In genomic region chr1:41678141-41678878, GRCh38 we compare ENCODE assay signal across 9 cellular contexts.
A peak's percentile ranks its signal among the peaks of the same experiment; 100 is the strongest.
DNase-seq lines count a peak whose midpoint lies in the region; ATAC-seq, FAIRE-seq and TF ChIP-seq lines count a peak whose summit lies in the region.
"Had no signal": no experiment of that assay in that cellular context is flagged by ENCODE, and none has a peak within 500 bp of the region (broad histone marks: within the 10 kb centered on the region; RNA-seq: fewer than 3 reads in every experiment).

No MANE protein-coding gene starts in this region.

- no peak for TF ChIP-seq CTCF in Loucy (conservative IDR thresholded peaks at IDR 0.05; ENCODE audit: low read length)
- no peak for TF ChIP-seq CTCF in bronchial epithelial cell (IDR thresholded peaks at IDR 0.05; ENCODE audit: insufficient read depth, low read length, severe bottlenecking)

- H3K4me3 ChIP-seq in Loucy (ENCODE audit: low read length, poor library complexity, severe bottlenecking) (no peak overlapping the region), bronchial epithelial cell (ENCODE audit: low read depth, low read length) (no peak overlapping the region)

- H3K9me2 ChIP-seq in Loucy (replicated peaks; ENCODE audit: low read depth, low read length), result no peaks in the 10 kb centered on the region

- H3F3A ChIP-seq in Loucy (ENCODE audit: low read depth), result no peaks in the 10 kb centered on the region

- FAIRE-seq in GM12891 (lab: Jason Lieb, UNC), result peak; percentile 97
- no peak for FAIRE-seq in bronchial epithelial cell (lab: Jason Lieb, UNC)
- FAIRE-seq: H1 had no signal

- H2AFZ ChIP-seq in Loucy (ENCODE audit: low read length), result no peak overlapping the region

- TF ChIP-seq POLR2A in GM12891 (IDR thresholded peaks at IDR 0.05; ENCODE audit: low read depth, low read length), result no peak

- H3K36me3 ChIP-seq in Loucy (ENCODE audit: insufficient read depth, low read length) (no peaks in the 10 kb centered on the region), bronchial epithelial cell (ENCODE audit: control insufficient read depth, insufficient read depth, low read length) (no peaks in the 10 kb centered on the region)

- peak overlapping the region; percentile 31 for H3K9ac ChIP-seq in Loucy (ENCODE audit: low read depth, low read length, poor library complexity, severe bottlenecking)

- H3K79me2 ChIP-seq in Loucy (ENCODE audit: insufficient read depth, low read length), result no peaks in the 10 kb centered on the region

- peak overlapping the region; percentile 27 for H3K4me2 ChIP-seq in Loucy (ENCODE audit: low read depth, low read length, poor library complexity, severe bottlenecking)

- H4K20me1 ChIP-seq in Loucy (ENCODE audit: insufficient read depth, low read length, poor library complexity, severe bottlenecking), result no peaks in the 10 kb centered on the region

- peaks cover 54% of the 10 kb centered on the region for H3K4me1 ChIP-seq in Loucy (ENCODE audit: insufficient read depth, low read length, poor library complexity, severe bottlenecking)

- ATAC-seq in HG03571 (IDR thresholded peaks at IDR 0.05; ENCODE audit: unreplicated experiment) (no peak), HG02642 (IDR thresholded peaks at IDR 0.05; ENCODE audit: poor library complexity, unreplicated experiment) (no peak)

- no peaks in the 10 kb centered on the region for H3K9me3 ChIP-seq in Loucy (ENCODE audit: insufficient read depth, low read depth, low read length)

- DNase-seq in GM12891 (ENCODE audit: insufficient read length, low spot score) (no peak), bronchial epithelial cell (ENCODE audit: low read depth) (peak; percentile 75), renal cortical epithelial cell (ENCODE audit: low read depth) (peak; percentile 70), NCI-H187 treated with DMSO at 0.1 percent for 48 hours (lab: John Stamatoyannopoulos, UW) (no peak), NCI-H2029 (lab: John Stamatoyannopoulos, UW) (no peak)

- H3K27me3 ChIP-seq in Loucy (ENCODE audit: insufficient read depth, low read length, poor library complexity, severe bottlenecking) (no peaks in the 10 kb centered on the region), bronchial epithelial cell (ENCODE audit: control insufficient read depth, insufficient read depth, low read length) (no peaks in the 10 kb centered on the region)

TF ChIP-seq in GM12891, 5 proteins besides CTCF, POLR2A, EP300 and RAD21:
- no peak for TF ChIP-seq POU2F2 (IDR thresholded peaks at IDR 0.05; ENCODE audit: low read depth, low read length)
- TF ChIP-seq SPI1 (IDR thresholded peaks at IDR 0.05; ENCODE audit: low read depth, low read length), result no peak
- no peak for TF ChIP-seq PAX5 (IDR thresholded peaks at IDR 0.05; ENCODE audit: insufficient read depth, low read length, severe bottlenecking)

Comparison
In these comparisons a context has a peak if more than half of its experiments do, and no peak if none do; other contexts are left out.
1. DNase-seq: peak in bronchial epithelial cell (single experiment) and renal cortical epithelial cell (single experiment); none in GM12891 (single experiment), NCI-H187 treated with DMSO at 0.1 percent for 48 hours (single experiment) and NCI-H2029 (single experiment).